In the genomic region with DNA sequence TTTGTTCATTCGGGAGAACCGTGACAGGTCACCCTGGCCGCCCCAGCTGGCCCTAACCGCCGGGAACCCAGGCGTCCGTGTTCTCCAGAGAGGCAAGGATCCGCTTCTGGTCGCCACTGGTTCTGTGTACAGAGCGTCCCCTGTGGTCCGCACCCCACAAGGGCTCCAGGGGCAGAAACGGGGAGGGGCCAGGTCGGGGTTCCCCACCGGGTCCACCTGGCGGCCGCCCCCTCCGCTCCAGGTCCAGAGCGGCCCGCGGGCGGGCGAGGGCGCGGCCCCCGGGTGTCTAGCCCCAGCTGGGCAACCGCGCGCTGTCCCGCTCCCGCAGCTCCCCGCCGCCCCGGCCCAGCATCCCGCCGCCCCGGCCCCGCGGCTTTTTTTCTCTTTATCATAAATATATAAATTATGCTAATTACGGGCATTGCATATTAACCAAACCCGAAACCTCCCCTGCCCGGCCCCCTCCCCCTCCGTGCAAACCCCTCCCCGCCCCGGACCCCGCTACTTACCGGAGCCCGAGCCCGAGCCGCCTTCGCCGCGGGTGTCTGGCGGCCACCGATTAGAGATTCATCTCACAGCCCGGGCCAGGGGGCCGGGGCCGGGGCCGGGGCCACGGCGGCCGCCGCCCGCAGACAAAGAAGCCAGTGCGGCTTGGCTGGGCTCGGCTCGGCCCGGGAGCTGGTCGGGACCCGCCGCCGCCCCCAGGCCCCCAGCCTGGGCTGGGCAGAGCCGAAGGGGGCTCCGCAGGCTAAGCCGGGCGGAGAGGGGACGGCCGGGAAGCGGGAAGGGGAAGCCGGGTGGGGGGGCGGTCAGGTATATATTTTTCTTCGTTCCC, we compare ENCODE assay signal across 8 cellular contexts. TPM values are rescaled to one million over a fixed set of nuclear protein-coding genes. Genes with fewer than 3 reads are reported as not detected.
DNase-seq lines count a peak whose midpoint lies in the region; FAIRE-seq and TF ChIP-seq lines count a peak whose summit lies in the region.

No MANE protein-coding gene starts in this region.

- H3K4me1 ChIP-seq in HUES48 (ENCODE audit: control insufficient read depth, insufficient read depth, low read length), result peaks cover 23% of the 10 kb centered on the region

- peak overlapping the region; percentile 81 for H3K4me3 ChIP-seq in AG10803 (ENCODE audit: low read length)
- peak overlapping the region; percentile 69 for H3K4me3 ChIP-seq in HUES48 (ENCODE audit: low read depth, low read length)
- H3K4me3 ChIP-seq in bronchial epithelial cell (ENCODE audit: low read depth, low read length), result peak overlapping the region; percentile 53

- H3K27me3 ChIP-seq in HUES48 (ENCODE audit: control insufficient read depth, insufficient read depth, low read length) (no peaks in the 10 kb centered on the region), bronchial epithelial cell (ENCODE audit: control insufficient read depth, insufficient read depth, low read length) (no peaks in the 10 kb centered on the region)

- H3K27ac ChIP-seq in HUES48 (ENCODE audit: low read depth, low read length), result peak overlapping the region; percentile 95

- DNase-seq in AG10803 (ENCODE audit: low read depth), result no peak
- DNase-seq in GM19240 (ENCODE audit: insufficient read length, low spot score), result peak; percentile 64
- peak in 3 of 4 experiments; percentile 33 to 54 (median 50) for DNase-seq in activated CD4-positive, CD25-positive, alpha-beta regulatory T cell (lab: John Stamatoyannopoulos, UW)
- DNase-seq in bronchial epithelial cell (ENCODE audit: low read depth), result no peak
- peak; percentile 78 for DNase-seq in islet precursor cell
- peak in 2 of 3 donors; percentile 29 to 32 for DNase-seq in stimulated activated CD4-positive, alpha-beta T cell treated with anti-CD3 and anti-CD28 coated beads, Interleukin-12 subunit alpha, Interleukin-12 subunit beta, amount 100 ng/mL, for 48 hours (ENCODE audit: low read depth in 2 of 3, low spot score in 1 of 3)
- no peak for DNase-seq in dedifferentiated amniotic fluid mesenchymal stem cell (ENCODE audit: extremely low spot score)

- TF ChIP-seq CTCF in AG10803 (conservative IDR thresholded peaks at IDR 0.05; ENCODE audit: low read length) (peak; percentile 28), bronchial epithelial cell (IDR thresholded peaks at IDR 0.05; ENCODE audit: insufficient read depth, low read length, severe bottlenecking) (peak; percentile 31)

- no peaks in the 10 kb centered on the region for H3K9me3 ChIP-seq in HUES48 (ENCODE audit: control insufficient read depth, insufficient read depth, low read length)

- no peak for FAIRE-seq in bronchial epithelial cell (lab: Jason Lieb, UNC)

- no peaks in the 10 kb centered on the region for H3K36me3 ChIP-seq in HUES48 (ENCODE audit: control insufficient read depth, insufficient read depth, low read length)
- H3K36me3 ChIP-seq in bronchial epithelial cell (ENCODE audit: control insufficient read depth, insufficient read depth, low read length), result no peaks in the 10 kb centered on the region

- H3K9ac ChIP-seq in HUES48 (ENCODE audit: low read depth, low read length), result peak overlapping the region; percentile 74; the same call in 1 of the 2 replicates

RNA-seq across cellular contexts. Expression of gene POU6F1, which starts 0.5 kb away (rescaled TPM):
- total RNA-seq in bronchial epithelial cell, result 0.26 and 0.64 TPM in 2 replicates

RNA-seq across cellular contexts. Expression of gene DAZAP2, which starts 21.3 kb away (rescaled TPM):
- 50.5 and 69.1 TPM in 2 replicates for total RNA-seq in bronchial epithelial cell

RNA-seq across cellular contexts. Expression of gene TFCP2, which starts 44.4 kb away (rescaled TPM):
- total RNA-seq in bronchial epithelial cell, result 7.1 and 7.6 TPM in 2 replicates

RNA-seq across cellular contexts. Expression of gene SMAGP, which starts 52.9 kb away (rescaled TPM):
- total RNA-seq in bronchial epithelial cell, result 7.4 and 23.8 TPM in 2 replicates

Comparison
In these comparisons a context has a peak if more than half of its experiments do, and no peak if none do; other contexts are left out.
1. DNase-seq: peak in GM19240 (single experiment), activated CD4-positive, CD25-positive, alpha-beta regulatory T cell (3 of 4), islet precursor cell (single experiment) and stimulated activated CD4-positive, alpha-beta T cell treated with anti-CD3 and anti-CD28 coated beads, Interleukin-12 subunit alpha, Interleukin-12 subunit beta, amount 100 ng/mL, for 48 hours (2 of 3); none in AG10803 (single experiment), bronchial epithelial cell (single experiment) and dedifferentiated amniotic fluid mesenchymal stem cell (single experiment).
2. Peak in every context shown above with its lines, with median percentiles within 50 percentile points of each other: H3K4me3 ChIP-seq.